18 cellular contexts compared by ENCODE assay signal in genomic region chr20:21517566-21518277, GRCh38. TPM values are rescaled to one million over a fixed set of nuclear protein-coding genes. Genes with fewer than 3 reads are reported as not detected.
DNase-seq lines count a peak whose midpoint lies in the region; ATAC-seq, FAIRE-seq and TF ChIP-seq lines count a peak whose summit lies in the region.
"Had no signal": no experiment of that assay in that cellular context is flagged by ENCODE, and none has a peak within 500 bp of the region (broad histone marks: within the 10 kb centered on the region; RNA-seq: fewer than 3 reads in every experiment).

No MANE protein-coding gene starts in this region.

- H3K36me3 Mint-ChIP-seq in CD4-positive, CD25-positive, alpha-beta regulatory T cell, result no peaks in the 10 kb centered on the region
- H3K36me3 Mint-ChIP-seq in T-helper 17 cell (ENCODE audit: low read depth), result peaks cover 9% of the 10 kb centered on the region

- H3K27ac Mint-ChIP-seq in CD4-positive, CD25-positive, alpha-beta regulatory T cell, result peak overlapping the region in 1 of 3 donors; percentile 17
- peak overlapping the region; percentile 81 for H3K27ac Mint-ChIP-seq in T-helper 17 cell

- H3K4me1 ChIP-seq in A549 (peaks cover 35% of the 10 kb centered on the region), HepG2 (ENCODE audit: insufficient read depth, low read length) (peaks cover 7% of the 10 kb centered on the region)
- H3K4me1 ChIP-seq in CD4-positive, CD25-positive, alpha-beta regulatory T cell (ENCODE audit: control insufficient read depth, insufficient read depth, low read length, poor library complexity, severe bottlenecking), result peaks cover 68% of the 10 kb centered on the region

- BruUV-seq in HepG2 (replicated peaks; lab: Mats Ljungman, UMichigan), result no TSS peak

- DNase-seq in A549 (ENCODE audit: low read depth in 1 of 2, low spot score in 1 of 2) (no peak), T-helper 17 cell (no peak), HepG2 (ENCODE audit: low spot score) (no peak), EL (no peak), NCI-H524 (lab: John Stamatoyannopoulos, UW) (no peak), T1000 (lab: John Stamatoyannopoulos, UW) (no peak)
- DNase-seq in CD4-positive, CD25-positive, alpha-beta regulatory T cell, result no peak
- DNase-seq: activated CD8-positive, alpha-beta memory T cell treated with anti-CD3 and anti-CD28 coated beads, Interleukin-2, amount 50 U/mL, for 48 hours; C1 segment of cervical spinal cord; foreskin melanocyte; mammary epithelial cell; MV-4-11; NCI-H2081 treated with DMSO at 0.1 percent for 48 hours; NCI-H69; stimulated activated CD4-positive, alpha-beta T cell treated with anti-CD3 and anti-CD28 coated beads, Interleukin-1b, Interleukin-23, amount 100 ng/mL, for 48 hours; WERI-Rb-1 had no signal

- H2AFZ ChIP-seq in HepG2 (ENCODE audit: low read length), result no peak overlapping the region

- intact Hi-C loops in HepG2 (cut with micrococcal nuclease; ENCODE audit: unreplicated experiment), result no loop called here

- no peak for TF ChIP-seq CTCF in A549 (IDR thresholded peaks at IDR 0.05)
- no peak for TF ChIP-seq CTCF in HepG2 (CRISPR knock-in tag; IDR thresholded peaks at IDR 0.05)

- H3K36me3 ChIP-seq in CD4-positive, CD25-positive, alpha-beta regulatory T cell (ENCODE audit: control insufficient read depth, insufficient read depth, low read length), result no peaks in the 10 kb centered on the region
- H3K36me3 ChIP-seq in HepG2 (replicated peaks in 1 of 2; ENCODE audit: control insufficient read depth in 1 of 2, insufficient read depth in 2 of 2, low read length in 2 of 2), result no peaks in the 10 kb centered on the region
- H3K36me3 ChIP-seq: right lobe of liver, suprapubic skin, WERI-Rb-1 had no signal

- POLR2A ChIA-PET in A549 (lab: Yijun Ruan, JAX), result no interaction called here
- POLR2A ChIA-PET in HepG2 (lab: Yijun Ruan, JAX), result no interaction called here

- peaks cover 25% of the 10 kb centered on the region for H3K27me3 ChIP-seq in CD4-positive, CD25-positive, alpha-beta regulatory T cell (ENCODE audit: control insufficient read depth, insufficient read depth, low read length)
- peaks cover 41 to 92% of the 10 kb centered on the region in 2 experiments for H3K27me3 ChIP-seq in HepG2 (ENCODE audit: control insufficient read depth in 1 of 2, insufficient read depth in 2 of 2, low read length in 2 of 2)

- H3K27ac ChIP-seq in A549, result no peak overlapping the region
- H3K27ac ChIP-seq in CD4-positive, CD25-positive, alpha-beta regulatory T cell (ENCODE audit: insufficient read depth, low read length, poor library complexity, severe bottlenecking), result no peak overlapping the region
- H3K27ac ChIP-seq in HepG2 (ENCODE audit: extremely low read length, insufficient read depth, low read length), result no peak overlapping the region
- H3K27ac ChIP-seq: right lobe of liver, suprapubic skin, WERI-Rb-1 had no signal

- 48% methylated on average over 32 of the region's 32 CpGs for WGBS in A549 (ENCODE audit: missing lambda C conversion rate)
- WGBS in HepG2 (ENCODE audit: low lambda C conversion rate), result 35% methylated on average over 32 of the region's 32 CpGs

- in situ Hi-C loops in HepG2 (cut with HindIII; ENCODE audit: extremely low pct_ligation_motif_present, low pct_unique_long_range_greater_than_20kb), result no loop called here

- TF ChIP-seq RAD21 in A549 (conservative IDR thresholded peaks at IDR 0.05 in 1 of 2, IDR thresholded peaks at IDR 0.05 in 1 of 2) (no peak), HepG2 (CRISPR knock-in tag; IDR thresholded peaks at IDR 0.05) (no peak)

- TF ChIP-seq POLR2A in A549 (IDR thresholded peaks at IDR 0.05; ENCODE audit: low read length) (no peak), HepG2 (IDR thresholded peaks at IDR 0.05; ENCODE audit: insufficient read depth in 1 of 2, low read depth in 2 of 2, low read length in 2 of 2) (no peak)

- no peak overlapping the region for H3K9ac ChIP-seq in HepG2 (ENCODE audit: insufficient read depth, low read depth, low read length)

- peaks cover 0 to 72% (median 31%) of the 10 kb centered on the region in 4 donors for H3K4me1 Mint-ChIP-seq in CD4-positive, CD25-positive, alpha-beta regulatory T cell
- peaks cover 29% of the 10 kb centered on the region for H3K4me1 Mint-ChIP-seq in T-helper 17 cell

- peaks cover 0 to 11% (median 0%) of the 10 kb centered on the region in 7 donors for H3K9me3 Mint-ChIP-seq in CD4-positive, CD25-positive, alpha-beta regulatory T cell

- FAIRE-seq in A549 (lab: Jason Lieb, UNC) (no peak), HepG2 (lab: Jason Lieb, UNC) (no peak)

- H3K27me3 Mint-ChIP-seq in CD4-positive, CD25-positive, alpha-beta regulatory T cell, result peaks cover 88% of the 10 kb centered on the region
- H3K27me3 Mint-ChIP-seq in T-helper 17 cell, result peaks cover 62% of the 10 kb centered on the region

- H3K9me3 ChIP-seq in A549, result no peaks in the 10 kb centered on the region
- no peaks in the 10 kb centered on the region for H3K9me3 ChIP-seq in CD4-positive, CD25-positive, alpha-beta regulatory T cell (ENCODE audit: control insufficient read depth in 2 of 2, low read length in 2 of 2)
- H3K9me3 ChIP-seq in T-helper 17 cell (ENCODE audit: control insufficient read depth, low read length, poor library complexity, severe bottlenecking), result no peaks in the 10 kb centered on the region
- no peaks in the 10 kb centered on the region for H3K9me3 ChIP-seq in HepG2 (ENCODE audit: low read length)
- H3K9me3 ChIP-seq: right lobe of liver, suprapubic skin had no signal

- H4K20me1 ChIP-seq in HepG2 (ENCODE audit: insufficient read depth, low read length), result no peaks in the 10 kb centered on the region; the same call in 1 of the 2 replicates

- TF ChIP-seq EP300 in A549 (IDR thresholded peaks at IDR 0.05), result no peak
- no peak for TF ChIP-seq EP300 in HepG2 (IDR thresholded peaks at IDR 0.05; ENCODE audit: low read depth in 2 of 2, low read length in 2 of 2)
- TF ChIP-seq EP300 in HepG2 (CRISPR knock-in tag; IDR thresholded peaks at IDR 0.05; ENCODE audit: borderline replicate concordance), result no peak

- ATAC-seq in A549 (peak in 1 of 2 experiments; percentile 6; a peak in 1 of 6 replicates), T-helper 17 cell (no peak), HepG2 (no peak)
- no peak for ATAC-seq in CD4-positive, CD25-positive, alpha-beta regulatory T cell (ENCODE audit: low read depth in 2 of 2)

- H3K4me2 ChIP-seq in A549 (0 out of 3 replicates have a peak overlapping the region, but pooled peaks have one; percentile 6), HepG2 (ENCODE audit: low read depth, low read length) (no peak overlapping the region)

- H3K4me3 ChIP-seq in A549 (no peak overlapping the region), HepG2 (replicated peaks in 1 of 3; ENCODE audit: insufficient read depth in 1 of 3, low read depth in 2 of 3, low read length in 3 of 3) (no peak overlapping the region)
- no peak overlapping the region for H3K4me3 ChIP-seq in CD4-positive, CD25-positive, alpha-beta regulatory T cell (ENCODE audit: low read depth, low read length)
- H3K4me3 ChIP-seq: right lobe of liver, suprapubic skin had no signal

- no peaks in the 10 kb centered on the region for H3K79me2 ChIP-seq in HepG2 (ENCODE audit: insufficient read depth, low read length)

- CTCF ChIA-PET in A549 (lab: Yijun Ruan, JAX) (interaction anchor here (0.8 to 8.2 kb wide), 6 partner anchors 11 to 697 kb away, joined by 3 to 86 read pairs (median 4); no protein-coding TSS in a partner anchor), HepG2 (lab: Yijun Ruan, JAX; ENCODE audit: low intra/inter-chr PET ratio, low total read pairs) (no interaction called here)

- H3K4me3 Mint-ChIP-seq in CD4-positive, CD25-positive, alpha-beta regulatory T cell, result peak overlapping the region; percentile 62 to 85 (median 75)
- H3K4me3 Mint-ChIP-seq in T-helper 17 cell, result peak overlapping the region; percentile 63

TF ChIP-seq in A549, 52 proteins besides CTCF, POLR2A, EP300 and RAD21 (continues in another document):
- TF ChIP-seq RNF2 (IDR thresholded peaks at IDR 0.05; ENCODE audit: borderline replicate concordance, low read depth) (no peak), BHLHE40 (IDR thresholded peaks at IDR 0.05; ENCODE audit: low read depth, low read length) (no peak), GATA3 (IDR thresholded peaks at IDR 0.05; ENCODE audit: borderline replicate concordance) (no peak)

TF ChIP-seq in HepG2, 621 proteins besides CTCF, POLR2A, EP300 and RAD21 (continues in another document):
- 0 out of 2 replicates have a peak, but pooled peaks have one; percentile 19 for TF ChIP-seq PCBP1 (IDR thresholded peaks at IDR 0.05; ENCODE audit: borderline replicate concordance, low read depth, low read length)
- peak; percentile 10 for TF ChIP-seq AGO1 (IDR thresholded peaks at IDR 0.05; ENCODE audit: low read depth, low read length, poor library complexity, severe bottlenecking)

RNA-seq across cellular contexts. Expression of gene NKX2-2, which starts 3.9 kb away (rescaled TPM):
- polyA plus RNA-seq in A549 (2011; rRNA removed) (not detected in 2 replicates), A549 (2017; fragmentation: RNase III; extraction: RNeasy Plus Mini Kit Qiagen cat#74134 plus additional on column Dnase treatment) (not detected in 3 replicates), HepG2 (2011; rRNA removed) (not detected in 2 replicates)
- not detected in 2 replicates for polyA plus RNA-seq in A549 (2012; cell fraction: cytosol; rRNA removed)
- polyA plus RNA-seq in A549 (2012; cell fraction: nucleus; rRNA removed), result not detected in 2 replicates
- polyA minus RNA-seq in A549 (2011; rRNA and poly(A)+ RNA removed), result not detected in 2 replicates
- total RNA-seq in CD4-positive, CD25-positive, alpha-beta regulatory T cell, result not detected
- polyA plus RNA-seq in CD4-positive, CD25-positive, alpha-beta regulatory T cell, result not detected
- total RNA-seq in T-helper 17 cell (not detected), HepG2 (2016; rRNA removed; fragmentation: Illumina TruSeq; extraction: Trizol) (not detected in 2 replicates)
- not detected in 2 replicates for total RNA-seq in HepG2 (2016; cell fraction: cytosol; rRNA removed; fragmentation: Illumina TruSeq; extraction: Trizol; ENCODE audit: low read depth)
- total RNA-seq in HepG2 (2016; cell fraction: insoluble cytoplasmic fraction; rRNA removed; fragmentation: Illumina TruSeq; extraction: Trizol), result not detected in 2 replicates
- not detected in 2 replicates for total RNA-seq in HepG2 (2016; cell fraction: membrane; rRNA removed; fragmentation: Illumina TruSeq; extraction: Trizol)
- total RNA-seq in HepG2 (2016; cell fraction: nucleus; rRNA removed; fragmentation: Illumina TruSeq; extraction: Trizol), result not detected in 2 replicates
- not detected in 2 replicates for polyA plus RNA-seq in HepG2 (2011; cell fraction: cytosol; rRNA removed)
- not detected in 2 replicates for polyA plus RNA-seq in HepG2 (2011; cell fraction: nucleus; rRNA removed)
- polyA plus RNA-seq in HepG2 (2012), result not detected in 2 replicates
- polyA plus RNA-seq in HepG2 (2016; cell fraction: cytosol; fragmentation: Illumina TruSeq; extraction: Trizol; ENCODE audit: low read depth), result not detected in 2 replicates
- polyA plus RNA-seq in HepG2 (2016; cell fraction: insoluble cytoplasmic fraction; fragmentation: Illumina TruSeq; extraction: Trizol; ENCODE audit: low read depth), result not detected in 2 replicates
- not detected in 2 replicates for polyA plus RNA-seq in HepG2 (2016; cell fraction: membrane; fragmentation: Illumina TruSeq; extraction: Trizol; ENCODE audit: low read depth)
- polyA plus RNA-seq in HepG2 (2016; cell fraction: nucleus; fragmentation: Illumina TruSeq; extraction: Trizol; ENCODE audit: insufficient read depth, low read depth), result not detected in 2 replicates
- polyA minus RNA-seq in HepG2 (2011; rRNA and poly(A)+ RNA removed; ENCODE audit: low replicate concordance), result not detected in 2 replicates
- polyA minus RNA-seq in HepG2 (2011; cell fraction: cytosol; rRNA and poly(A)+ RNA removed), result not detected in 2 replicates
- not detected in 2 replicates for polyA minus RNA-seq in HepG2 (2011; cell fraction: nucleus; rRNA and poly(A)+ RNA removed)
- total RNA-seq: mammary epithelial cell, right lobe of liver, suprapubic skin had no signal
- polyA plus RNA-seq: mammary epithelial cell had no signal
